ENCODE assay signal across 8 cellular contexts in genomic region chrX:123648028-123648810, GRCh38.
DNase-seq lines count a peak whose midpoint lies in the region; ATAC-seq, FAIRE-seq and TF ChIP-seq lines count a peak whose summit lies in the region.

No MANE protein-coding gene starts in this region.

- no peak overlapping the region for H3K4me3 ChIP-seq in CD4-positive, alpha-beta memory T cell (ENCODE audit: low read length in 2 of 2)
- H3K4me3 ChIP-seq in HUES6 (ENCODE audit: low read depth, low read length) (peak overlapping the region; percentile 52), K562 (no peak overlapping the region), mesodermal cell (ENCODE audit: extremely low read depth, insufficient read depth, low read length, poor library complexity, severe bottlenecking) (no peak overlapping the region)

- CTCF ChIA-PET in CD4-positive, alpha-beta memory T cell (lab: Charles Lee; ENCODE audit: partially characterized antibody) = no interaction called here
- CTCF ChIA-PET in K562 (lab: Yijun Ruan, JAX; ENCODE audit: low intra/inter-chr PET ratio) = interaction anchor here (0.6 kb wide), 1 partner anchor 236 kb away, joined by 4 read pairs; no protein-coding TSS in a partner anchor

- TF ChIP-seq CTCF in K562 (IDR thresholded peaks at IDR 0.05 in 2 of 3, conservative IDR thresholded peaks at IDR 0.05 in 1 of 3; ENCODE audit: insufficient read depth in 2 of 3, low read depth in 1 of 3, low read length in 3 of 3) = no peak

- H3K79me2 ChIP-seq in K562 (ENCODE audit: control insufficient read depth, insufficient read depth, low read length) = peaks cover 21% of the 10 kb centered on the region

- no peak overlapping the region for H3K4me2 ChIP-seq in K562 (ENCODE audit: insufficient read depth, low read length)

- H3K4me3 Mint-ChIP-seq in CD4-positive, alpha-beta memory T cell = no peak overlapping the region

- POLR2A ChIA-PET in CD4-positive, alpha-beta memory T cell (lab: Charles Lee; ENCODE audit: partially characterized antibody) = no interaction called here
- POLR2A ChIA-PET in K562 (lab: Yijun Ruan, JAX) = interaction anchor here (0.6 to 1.3 kb wide), 3 partner anchors 14 to 42 kb away, joined by 3 read pairs; no protein-coding TSS in a partner anchor

- no peak overlapping the region for H2AFZ ChIP-seq in K562 (ENCODE audit: low read depth, low read length)

- H3K27me3 ChIP-seq in CD4-positive, alpha-beta memory T cell (ENCODE audit: insufficient read depth, low read length) = no peaks in the 10 kb centered on the region
- H3K27me3 ChIP-seq in HUES6 (ENCODE audit: control insufficient read depth, insufficient read depth, low read length) = no peaks in the 10 kb centered on the region
- H3K27me3 ChIP-seq in K562 (ENCODE audit: control insufficient read depth in 2 of 2, insufficient read depth in 2 of 2, low read length in 2 of 2) = no peaks in the 10 kb centered on the region

- H3K9me3 ChIP-seq in CD4-positive, alpha-beta memory T cell (ENCODE audit: control insufficient read depth in 1 of 2, low read length in 2 of 2) = no peaks in the 10 kb centered on the region
- H3K9me3 ChIP-seq in HUES6 (ENCODE audit: control insufficient read depth, insufficient read depth, low read depth, low read length) (no peaks in the 10 kb centered on the region), K562 (replicated peaks; ENCODE audit: control insufficient read depth, insufficient read depth, low read depth, low read length) (no peaks in the 10 kb centered on the region), mesodermal cell (ENCODE audit: control insufficient read depth, low read length) (no peaks in the 10 kb centered on the region)

- intact Hi-C loops in CD4-positive, alpha-beta memory T cell (cut with micrococcal nuclease) = no loop called here
- intact Hi-C loops in K562 (cut with micrococcal nuclease) = no loop called here

- TF ChIP-seq EP300 in K562 (IDR thresholded peaks at IDR 0.05; ENCODE audit: low read length) = no peak

- no peak for TF ChIP-seq POLR2A in K562 (conservative IDR thresholded peaks at IDR 0.05)

- ATAC-seq in K562 = peak; percentile 63; the same call in 2 of the 3 replicates
- ATAC-seq in HG03565 (IDR thresholded peaks at IDR 0.05; ENCODE audit: unreplicated experiment) = no peak
- no peak for ATAC-seq in GM21717 (IDR thresholded peaks at IDR 0.05; ENCODE audit: unreplicated experiment)

- no peaks in the 10 kb centered on the region for H3K36me3 ChIP-seq in CD4-positive, alpha-beta memory T cell (ENCODE audit: insufficient read depth, low read length)
- H3K36me3 ChIP-seq in HUES6 (ENCODE audit: control insufficient read depth, insufficient read depth, low read length) = peaks cover 6% of the 10 kb centered on the region; the same call in 1 of the 2 replicates
- peaks cover 40% of the 10 kb centered on the region; the same call in 2 of the 3 replicates for H3K36me3 ChIP-seq in K562 (ENCODE audit: control insufficient read depth, insufficient read depth, low read length)
- H3K36me3 ChIP-seq in mesodermal cell (ENCODE audit: control insufficient read depth, insufficient read depth, low read length) = no peaks in the 10 kb centered on the region

- H3K27ac Mint-ChIP-seq in CD4-positive, alpha-beta memory T cell = peak overlapping the region in 1 of 7 donors; percentile 51

- H3K9ac ChIP-seq in HUES6 (ENCODE audit: low read length) = peak overlapping the region; percentile 64
- no peak overlapping the region for H3K9ac ChIP-seq in K562 (ENCODE audit: insufficient read depth in 1 of 2, low read depth in 2 of 2, low read length in 2 of 2)

- peak in 4 of 5 donors; percentile 5 to 29 (median 9) for DNase-seq in CD4-positive, alpha-beta memory T cell
- DNase-seq in K562 (ENCODE audit: extremely low read depth in 1 of 4, low spot score in 3 of 4) (peak in 1 of 4 experiments; percentile 9), NCI-H226 (no peak), NCI-H2029 treated with DMSO at 0.1 percent for 48 hours (lab: John Stamatoyannopoulos, UW) (no peak)

- H3K4me1 Mint-ChIP-seq in CD4-positive, alpha-beta memory T cell = peaks cover 8 to 43% (median 25%) of the 10 kb centered on the region in 4 donors

- H3K9me3 Mint-ChIP-seq in CD4-positive, alpha-beta memory T cell = peaks cover 0 to 2% (median 0%) of the 10 kb centered on the region in 8 donors

- in situ Hi-C loops in K562 (cut with MboI) = no loop called here

- no TSS peak for BruUV-seq in K562 (replicated peaks; lab: Mats Ljungman, UMichigan)

- no peaks in the 10 kb centered on the region for H3K4me1 ChIP-seq in CD4-positive, alpha-beta memory T cell (ENCODE audit: insufficient read depth, low read length)
- H3K4me1 ChIP-seq in HUES6 (ENCODE audit: control insufficient read depth, insufficient read depth, low read length) (peaks cover 14% of the 10 kb centered on the region), K562 (replicated peaks in 1 of 2; ENCODE audit: control insufficient read depth in 2 of 2, insufficient read depth in 2 of 2, low read length in 2 of 2) (no peaks in the 10 kb centered on the region; a peak in 1 of 5 replicates), mesodermal cell (ENCODE audit: control insufficient read depth, insufficient read depth, low read length, poor library complexity, severe bottlenecking) (peaks cover 5% of the 10 kb centered on the region)

- no peak overlapping the region for H3K27ac ChIP-seq in CD4-positive, alpha-beta memory T cell (ENCODE audit: low read depth, low read length)
- no peak overlapping the region for H3K27ac ChIP-seq in HUES6 (ENCODE audit: low read depth, low read length)
- H3K27ac ChIP-seq in K562 (ENCODE audit: extremely low read depth, low read depth, low read length) = no peak overlapping the region
- peak overlapping the region; percentile 82 for H3K27ac ChIP-seq in mesodermal cell (ENCODE audit: low read depth, low read length, severe bottlenecking)

- H3K36me3 Mint-ChIP-seq in CD4-positive, alpha-beta memory T cell = peaks cover 5 to 22% of the 10 kb centered on the region in 2 donors

- WGBS in K562 (ENCODE audit: insufficient coverage, low coverage, missing lambda C conversion rate) = 85% methylated on average over 12 of the region's 20 CpGs
- 29 to 92% methylated on average over 5 to 9 of the region's 20 CpGs for WGBS in mesodermal cell (ENCODE audit: insufficient coverage in 2 of 2), 2 experiments

- H3K9me1 ChIP-seq in K562 (ENCODE audit: control insufficient read depth, insufficient read depth, low read length) = no peaks in the 10 kb centered on the region

- no peak for FAIRE-seq in K562 (lab: Jason Lieb, UNC)

- no peaks in the 10 kb centered on the region for H4K20me1 ChIP-seq in K562 (replicated peaks; ENCODE audit: control insufficient read depth, insufficient read depth, low read length)

- H3K27me3 Mint-ChIP-seq in CD4-positive, alpha-beta memory T cell = no peaks in the 10 kb centered on the region

- no peak for TF ChIP-seq RAD21 in K562 (CRISPR knock-in tag; conservative IDR thresholded peaks at IDR 0.05 in 1 of 2, IDR thresholded peaks at IDR 0.05 in 1 of 2)

TF ChIP-seq in K562, 482 proteins besides CTCF, POLR2A, EP300 and RAD21 (continues in another document):
- TF ChIP-seq ZNF311 (CRISPR knock-in tag; IDR thresholded peaks at IDR 0.05) = no peak
- no peak for TF ChIP-seq PRMT5 (CRISPR knock-in tag; IDR thresholded peaks at IDR 0.05)
- TF ChIP-seq ZNF184 (CRISPR knock-in tag; IDR thresholded peaks at IDR 0.05) = no peak
- no peak for TF ChIP-seq ZEB2 (IDR thresholded peaks at IDR 0.05)
- no peak for TF ChIP-seq KAT7 (CRISPR knock-in tag; IDR thresholded peaks at IDR 0.05; ENCODE audit: borderline replicate concordance)
- TF ChIP-seq SMARCC2 (IDR thresholded peaks at IDR 0.05; ENCODE audit: low read depth) = no peak
- TF ChIP-seq, protein P1, sequence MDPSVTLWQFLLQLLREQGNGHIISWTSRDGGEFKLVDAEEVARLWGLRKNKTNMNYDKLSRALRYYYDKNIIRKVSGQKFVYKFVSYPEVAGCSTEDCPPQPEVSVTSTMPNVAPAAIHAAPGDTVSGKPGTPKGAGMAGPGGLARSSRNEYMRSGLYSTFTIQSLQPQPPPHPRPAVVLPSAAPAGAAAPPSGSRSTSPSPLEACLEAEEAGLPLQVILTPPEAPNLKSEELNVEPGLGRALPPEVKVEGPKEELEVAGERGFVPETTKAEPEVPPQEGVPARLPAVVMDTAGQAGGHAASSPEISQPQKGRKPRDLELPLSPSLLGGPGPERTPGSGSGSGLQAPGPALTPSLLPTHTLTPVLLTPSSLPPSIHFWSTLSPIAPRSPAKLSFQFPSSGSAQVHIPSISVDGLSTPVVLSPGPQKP (CRISPR knock-in tag; IDR thresholded peaks at IDR 0.05) = no peak
- no peak for TF ChIP-seq TAF9B (IDR thresholded peaks at IDR 0.05; ENCODE audit: partially characterized antibody)
- no peak for TF ChIP-seq BRF1 (IDR thresholded peaks at IDR 0.05; ENCODE audit: borderline replicate concordance, extremely low read depth, insufficient read length)
- TF ChIP-seq XRCC3 (IDR thresholded peaks at IDR 0.05) = no peak
- TF ChIP-seq CBX2 (IDR thresholded peaks at IDR 0.05; ENCODE audit: insufficient read depth, low read length, poor library complexity, severe bottlenecking) = no peak
- TF ChIP-seq AFF4 (CRISPR knock-in tag; IDR thresholded peaks at IDR 0.05) = no peak

Comparison
In these comparisons a context has a peak if more than half of its experiments do, and no peak if none do; other contexts are left out.
1. DNase-seq: peak in CD4-positive, alpha-beta memory T cell (4 of 5); none in NCI-H226 (single experiment) and NCI-H2029 treated with DMSO at 0.1 percent for 48 hours (single experiment).